In the genomic region with DNA sequence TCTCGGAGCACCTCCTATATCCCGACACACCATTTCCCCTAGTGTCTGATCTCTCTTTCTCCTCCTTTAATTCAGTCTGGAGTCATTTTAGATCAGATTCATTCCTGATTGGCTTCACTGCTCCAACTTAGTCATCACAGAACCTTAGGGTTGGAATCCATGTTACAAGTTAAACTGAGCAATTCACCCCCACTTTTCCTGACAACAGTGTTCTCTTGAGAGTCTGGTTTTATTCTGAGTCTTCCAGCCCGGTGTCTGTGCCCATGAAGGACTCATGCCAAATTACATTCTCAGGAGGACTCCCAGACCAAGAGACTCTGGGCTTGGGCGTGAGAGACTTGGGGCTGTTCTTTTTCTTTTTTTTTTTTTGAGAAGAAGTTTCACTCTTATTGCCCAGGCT, we compare ENCODE assay signal across 14 cellular contexts. TPM values are rescaled to one million over a fixed set of nuclear protein-coding genes. Genes with fewer than 3 reads are reported as not detected.
DNase-seq lines count a peak whose midpoint lies in the region; ATAC-seq and TF ChIP-seq lines count a peak whose summit lies in the region.
"Had no signal": no experiment of that assay in that cellular context is flagged by ENCODE, and none has a peak within 500 bp of the region (broad histone marks: within the 10 kb centered on the region; RNA-seq: fewer than 3 reads in every experiment).

No MANE protein-coding gene starts in this region.

- H3K27ac ChIP-seq in GM23338 (ENCODE audit: low read depth): 0 out of 2 replicates have a peak overlapping the region, but pooled peaks have one; percentile 45
- peak overlapping the region; percentile 75 for H3K27ac ChIP-seq in colonic mucosa
- H3K27ac ChIP-seq in right lobe of liver: peak overlapping the region in 2 of 3 donors; percentile 40 to 52
- H3K27ac ChIP-seq in thoracic aorta: peak overlapping the region; percentile 98 to 99
- H3K27ac ChIP-seq: neural progenitor cell, WERI-Rb-1 had no signal

- H3K27me3 ChIP-seq in GM23338 (ENCODE audit: insufficient read depth) (no peaks in the 10 kb centered on the region), colonic mucosa (no peaks in the 10 kb centered on the region), right lobe of liver (no peaks in the 10 kb centered on the region), thoracic aorta (replicated peaks; ENCODE audit: insufficient read depth) (no peaks in the 10 kb centered on the region)
- H3K27me3 ChIP-seq: neural progenitor cell had no signal

- no peaks in the 10 kb centered on the region; the same call in 2 of the 3 replicates for H3K36me3 Mint-ChIP-seq in GM23338 (ENCODE audit: low read depth)
- H3K36me3 Mint-ChIP-seq: IgD-negative memory B cell had no signal

- no peaks in the 10 kb centered on the region for H3K9me3 ChIP-seq in colonic mucosa
- H3K9me3 ChIP-seq in right lobe of liver: no peaks in the 10 kb centered on the region
- no peaks in the 10 kb centered on the region for H3K9me3 ChIP-seq in thoracic aorta

- H3K9ac ChIP-seq in colonic mucosa (ENCODE audit: low read depth in 2 of 2, low read length in 2 of 2): no peak overlapping the region
- H3K9ac ChIP-seq: neural progenitor cell had no signal

- H3K4me3 ChIP-seq in GM23338 (no peak overlapping the region), colonic mucosa (no peak overlapping the region), right lobe of liver (no peak overlapping the region), thoracic aorta (peak overlapping the region; percentile 71)
- H3K4me3 ChIP-seq: neural progenitor cell had no signal

- H3K4me1 ChIP-seq in GM23338 (ENCODE audit: insufficient read depth) (peaks cover 16% of the 10 kb centered on the region), colonic mucosa (peaks cover 8% of the 10 kb centered on the region), right lobe of liver (peaks cover 0 to 30% (median 7%) of the 10 kb centered on the region in 4 donors), thoracic aorta (ENCODE audit: control insufficient read depth in 1 of 2, low read depth in 2 of 2) (peaks cover 32 to 78% of the 10 kb centered on the region in 2 donors)

- no peak overlapping the region for H3K4me3 Mint-ChIP-seq in GM23338
- H3K4me3 Mint-ChIP-seq: neural progenitor cell had no signal

- H3K9me3 Mint-ChIP-seq in GM23338: no peaks in the 10 kb centered on the region
- H3K9me3 Mint-ChIP-seq: IgD-negative memory B cell, neural progenitor cell had no signal

- ATAC-seq in GM23338: no peak
- ATAC-seq in right lobe of liver: no peak
- peak; percentile 50 for ATAC-seq in thoracic aorta (ENCODE audit: insufficient number of reproducible peaks, low FRiP score, low read depth)
- no peak for ATAC-seq in HG02610 (IDR thresholded peaks at IDR 0.05; ENCODE audit: unreplicated experiment)

- 0 out of 2 replicates have a peak, but pooled peaks cover 3% of the 10 kb centered on the region for H3F3A ChIP-seq in GM23338 (replicated peaks; ENCODE audit: low read depth)

- H3K9me2 ChIP-seq in GM23338 (ENCODE audit: insufficient read depth): no peaks in the 10 kb centered on the region; the same call in 1 of the 2 replicates

- peaks cover 39% of the 10 kb centered on the region for H3K4me1 Mint-ChIP-seq in GM23338

- peaks cover 5% of the 10 kb centered on the region for H3K27me3 Mint-ChIP-seq in GM23338 (ENCODE audit: insufficient read depth, low read depth, poor library complexity)
- H3K27me3 Mint-ChIP-seq: IgD-negative memory B cell had no signal

- H3K4me2 ChIP-seq in GM23338: no peak overlapping the region
- H3K4me2 ChIP-seq: neural progenitor cell had no signal

- no peak for TF ChIP-seq POLR2A in right lobe of liver (IDR thresholded peaks at IDR 0.05)

- intact Hi-C loops in colonic mucosa (cut with DNase I): no loop called here
- intact Hi-C loops in right lobe of liver (cut with DNase I): no loop called here
- intact Hi-C loops in posterior vena cava (cut with DNase I): loop anchor here in 1 of 2 donors (5.0 kb wide), 1 partner anchor 49 kb away; no protein-coding TSS in a partner anchor

- H2AFZ ChIP-seq in GM23338: no peak overlapping the region
- H2AFZ ChIP-seq: neural progenitor cell had no signal

- no peaks in the 10 kb centered on the region for H4K20me1 ChIP-seq in GM23338 (replicated peaks; ENCODE audit: insufficient read depth)

- DNase-seq in GM23338 (ENCODE audit: low spot score): no peak
- DNase-seq in colonic mucosa: no peak
- DNase-seq in right lobe of liver: no peak
- no peak for DNase-seq in thoracic aorta (ENCODE audit: low spot score)
- no peak for DNase-seq in posterior vena cava (ENCODE audit: low spot score)
- no peak for DNase-seq in COR-L47 (lab: John Stamatoyannopoulos, UW)
- DNase-seq in NCI-H1092 treated with DMSO at 0.1 percent for 48 hours (lab: John Stamatoyannopoulos, UW): no peak
- DNase-seq: NCI-H1436, NCI-H774, SHP77 treated with DMSO at 0.1 percent for 48 hours, WERI-Rb-1 had no signal

- H3K79me2 ChIP-seq in GM23338 (replicated peaks; ENCODE audit: insufficient read depth): peaks cover 30% of the 10 kb centered on the region

- no peak for TF ChIP-seq CTCF in GM23338 (conservative IDR thresholded peaks at IDR 0.05; ENCODE audit: low read depth in 2 of 2)
- TF ChIP-seq CTCF in colonic mucosa (IDR thresholded peaks at IDR 0.05): no peak
- no peak for TF ChIP-seq CTCF in right lobe of liver (IDR thresholded peaks at IDR 0.05)
- TF ChIP-seq CTCF in thoracic aorta (IDR thresholded peaks at IDR 0.05): no peak

- H3K36me3 ChIP-seq in GM23338 (ENCODE audit: insufficient read depth): no peaks in the 10 kb centered on the region
- H3K36me3 ChIP-seq in colonic mucosa: no peaks in the 10 kb centered on the region
- peaks cover 0 to 3% (median 1%) of the 10 kb centered on the region in 4 donors for H3K36me3 ChIP-seq in right lobe of liver
- H3K36me3 ChIP-seq in thoracic aorta: no peaks in the 10 kb centered on the region
- H3K36me3 ChIP-seq: neural progenitor cell, WERI-Rb-1 had no signal

- WGBS in right lobe of liver (ENCODE audit: insufficient coverage, low coverage, low lambda C conversion rate, missing lambda C conversion rate): 96% methylated on average over 4 of the region's 4 CpGs

- H3K27ac Mint-ChIP-seq in GM23338: peak overlapping the region; percentile 90
- H3K27ac Mint-ChIP-seq: IgD-negative memory B cell had no signal

TF ChIP-seq in GM23338, 12 proteins besides CTCF, POLR2A, EP300 and RAD21:
- TF ChIP-seq POLR2AphosphoS5 (IDR thresholded peaks at IDR 0.05; ENCODE audit: low read depth) (no peak), JUNB (IDR thresholded peaks at IDR 0.05; ENCODE audit: unreplicated experiment) (no peak), ZNF331 (CRISPR knock-in tag; IDR thresholded peaks at IDR 0.05; ENCODE audit: low read depth) (no peak), ZNF114 (CRISPR knock-in tag; IDR thresholded peaks at IDR 0.05) (no peak), EZH2 (IDR thresholded peaks at IDR 0.05; ENCODE audit: low read depth, unreplicated experiment) (no peak), NANOG (IDR thresholded peaks at IDR 0.05; ENCODE audit: borderline replicate concordance) (no peak)

RNA-seq across cellular contexts. Expression of gene LPP, which starts 57.5 kb away (rescaled TPM):
- 35.2 and 36.2 TPM in 2 replicates for total RNA-seq in GM23338 (2014; rRNA removed; shearing (Covaris generic))
- 18.1 and 23.0 TPM in 2 replicates for polyA plus RNA-seq in GM23338 (2016; fragmentation: Nextera tagmentation; extraction: Ambion mirVana)
- total RNA-seq in colonic mucosa: 100 to 1,000 TPM; 170 to 246 TPM
- 10 to 100 TPM; 41.5 to 90.5 (median 69.5) TPM for total RNA-seq in right lobe of liver
- total RNA-seq in thoracic aorta: 1,000 to 10,000 TPM; 1,568 to 1,607 TPM
- total RNA-seq in posterior vena cava: 1,000 to 10,000 TPM; 1,601 to 1,705 TPM

Comparison
In these comparisons a context has a peak if more than half of its experiments do, and no peak if none do; other contexts are left out.
1. H3K27ac ChIP-seq: peak in every context shown above with its lines; median percentile 98 in thoracic aorta; 75 in colonic mucosa; 46 in right lobe of liver; 45 in GM23338.
2. RNA of gene LPP, which starts 57.5 kb away (total RNA-seq): 1,601 to 1,705 TPM in posterior vena cava and 1,568 to 1,607 TPM in thoracic aorta; 170 to 246 TPM in colonic mucosa, 41.5 to 90.5 TPM in right lobe of liver and 35.2 to 36.2 TPM in GM23338; every median in the first group is over 4 times any median in the second.